ENCODE assay signal across 23 cellular contexts in the genomic region with DNA sequence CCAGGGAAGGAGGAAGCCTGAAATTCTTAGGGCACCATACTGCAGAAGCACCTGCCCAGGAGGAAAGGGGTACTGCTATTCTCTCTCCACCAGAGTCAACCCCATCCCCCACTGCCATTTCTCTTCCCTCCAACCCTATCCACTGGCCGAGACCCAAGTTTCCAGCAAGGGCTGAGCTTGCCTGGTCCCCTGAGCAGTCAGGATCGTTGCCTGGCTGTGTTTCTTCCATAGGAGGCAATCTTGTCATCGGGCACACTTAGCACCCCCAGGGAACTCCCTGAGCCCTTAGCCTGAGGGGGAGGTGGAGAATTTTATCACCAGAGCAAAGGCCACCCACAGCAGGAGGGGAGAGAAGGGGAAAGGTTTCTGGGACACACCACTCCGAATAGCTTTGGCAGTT.
DNase-seq lines count a peak whose midpoint lies in the region; FAIRE-seq and TF ChIP-seq lines count a peak whose summit lies in the region.
"Had no signal": no experiment of that assay in that cellular context is flagged by ENCODE, and none has a peak within 500 bp of the region (broad histone marks: within the 10 kb centered on the region; RNA-seq: fewer than 3 reads in every experiment).

No MANE protein-coding gene starts in this region.

- H3K4me3 ChIP-seq in BE2C (ENCODE audit: low read depth, low read length): no peak overlapping the region
- H3K4me3 ChIP-seq in mesendoderm (ENCODE audit: low read length): no peak overlapping the region
- H3K4me3 ChIP-seq: MG63, SJCRH30 had no signal

- H3K36me3 ChIP-seq in BE2C (no peaks in the 10 kb centered on the region), mesendoderm (ENCODE audit: control insufficient read depth, insufficient read depth, low read length) (no peaks in the 10 kb centered on the region)
- H3K36me3 ChIP-seq: MG63, SJCRH30 had no signal

- no peak overlapping the region for H3K9ac ChIP-seq in mesendoderm (ENCODE audit: low read length)

- H3K27me3 ChIP-seq in BE2C (no peaks in the 10 kb centered on the region), mesendoderm (ENCODE audit: insufficient read depth, low read length, poor library complexity) (no peaks in the 10 kb centered on the region)
- H3K27me3 ChIP-seq: MG63, SJCRH30 had no signal

- H3K79me2 ChIP-seq in mesendoderm (ENCODE audit: control insufficient read depth, insufficient read depth, low read length): no peaks in the 10 kb centered on the region

- no peak overlapping the region for H3K4me2 ChIP-seq in mesendoderm (ENCODE audit: low read length)

- DNase-seq in DMS 273 (lab: John Stamatoyannopoulos, UW; ENCODE audit: unreplicated experiment) (peak; percentile 36), DMS 273 treated with DMSO at 0.1 percent for 48 hours (lab: John Stamatoyannopoulos, UW) (no peak), BE2C (peak; percentile 69), SW480 (ENCODE audit: low spot score) (peak; percentile 32), mesendoderm (peak; percentile 21), GM12891 (ENCODE audit: insufficient read length, low spot score) (no peak)
- DNase-seq in activated CD4-positive, CD25-positive, alpha-beta regulatory T cell treated with anti-CD3 and anti-CD28 coated beads, Interleukin-2, amount 50 U/mL, for 72 hours: no peak
- no peak for DNase-seq in stimulated activated CD4-positive, alpha-beta T cell treated with anti-CD3 and anti-CD28 coated beads, Interleukin-15, amount 100 ng/mL, for 24 hours
- DNase-seq: C1 segment of cervical spinal cord; CD8-positive, alpha-beta memory T cell; EL; HFFc6; MG63; NCI-H1048; NCI-H1436; NCI-H187 treated with DMSO at 0.1 percent for 48 hours; NCI-H2107; NCI-H446 treated with DMSO at 0.1 percent for 48 hours; NCI-H526 treated with DMSO at 0.1 percent for 48 hours; SJCRH30 had no signal

- H2BK120ac ChIP-seq in mesendoderm (ENCODE audit: low read depth, low read length): no peak overlapping the region

- no peak overlapping the region for H3K27ac ChIP-seq in mesendoderm (ENCODE audit: low read depth, low read length)
- H3K27ac ChIP-seq: 22Rv1, RWPE1, SJCRH30 had no signal

- TF ChIP-seq POLR2A in GM12891 (IDR thresholded peaks at IDR 0.05; ENCODE audit: low read depth, low read length): no peak

- H3K4ac ChIP-seq in mesendoderm (ENCODE audit: low read depth, low read length): no peak overlapping the region

- no peak overlapping the region for H2BK5ac ChIP-seq in mesendoderm (ENCODE audit: low read length)

- H2BK15ac ChIP-seq in mesendoderm (replicated peaks; ENCODE audit: low read depth): no peak overlapping the region

- H3K4me1 ChIP-seq in BE2C (peaks cover 18% of the 10 kb centered on the region), mesendoderm (ENCODE audit: control insufficient read depth, low read depth, low read length) (peaks cover 3% of the 10 kb centered on the region)
- H3K4me1 ChIP-seq: SJCRH30 had no signal

- H4K8ac ChIP-seq in mesendoderm (ENCODE audit: low read depth, low read length): no peak overlapping the region

- FAIRE-seq in GM12891 (lab: Jason Lieb, UNC): no peak
- FAIRE-seq: H54 had no signal

- H3K79me1 ChIP-seq in mesendoderm (ENCODE audit: low read length): no peaks in the 10 kb centered on the region

- H4K5ac ChIP-seq in mesendoderm (ENCODE audit: low read length): no peak overlapping the region

- 0 out of 2 replicates have a peak, but pooled peaks cover 3% of the 10 kb centered on the region for H3K9me3 ChIP-seq in BE2C
- H3K9me3 ChIP-seq: SJCRH30 had no signal

- H2AK5ac ChIP-seq in mesendoderm (ENCODE audit: low read length): no peak overlapping the region

- no peak overlapping the region for H3K56ac ChIP-seq in mesendoderm (ENCODE audit: low read length)

- TF ChIP-seq CTCF in BE2C (IDR thresholded peaks at IDR 0.05; ENCODE audit: low read depth, low read length): no peak

- no peak overlapping the region for H3K23ac ChIP-seq in mesendoderm (ENCODE audit: low read length)

- WGBS in mesendoderm (ENCODE audit: extremely low coverage, insufficient coverage, low lambda C conversion rate): no CpG with 5 or more reads among the region's 4 CpGs

- H3K18ac ChIP-seq in mesendoderm (ENCODE audit: low read length): no peak overlapping the region

TF ChIP-seq in GM12891, 5 proteins besides CTCF, POLR2A, EP300 and RAD21:
- TF ChIP-seq TAF1 (IDR thresholded peaks at IDR 0.05; ENCODE audit: low read depth, low read length): no peak
- TF ChIP-seq POU2F2 (IDR thresholded peaks at IDR 0.05; ENCODE audit: low read depth, low read length): no peak
- TF ChIP-seq POLR2AphosphoS5 (IDR thresholded peaks at IDR 0.05; ENCODE audit: low read depth, low read length): no peak
- no peak for TF ChIP-seq SPI1 (IDR thresholded peaks at IDR 0.05; ENCODE audit: low read depth, low read length)
- no peak for TF ChIP-seq PAX5 (IDR thresholded peaks at IDR 0.05; ENCODE audit: insufficient read depth, low read length, severe bottlenecking)
TF ChIP-seq in GM12891: peak in this region for 0.

Comparison
In these comparisons a context has a peak if more than half of its experiments do, and no peak if none do; other contexts are left out.
1. DNase-seq: peak in DMS 273 (single experiment), BE2C (single experiment), SW480 (single experiment) and mesendoderm (single experiment); none in DMS 273 treated with DMSO at 0.1 percent for 48 hours (single experiment), GM12891 (single experiment), activated CD4-positive, CD25-positive, alpha-beta regulatory T cell treated with anti-CD3 and anti-CD28 coated beads, Interleukin-2, amount 50 U/mL, for 72 hours (single experiment) and stimulated activated CD4-positive, alpha-beta T cell treated with anti-CD3 and anti-CD28 coated beads, Interleukin-15, amount 100 ng/mL, for 24 hours (single experiment).